20 cellular contexts compared by ENCODE assay signal in the genomic region with DNA sequence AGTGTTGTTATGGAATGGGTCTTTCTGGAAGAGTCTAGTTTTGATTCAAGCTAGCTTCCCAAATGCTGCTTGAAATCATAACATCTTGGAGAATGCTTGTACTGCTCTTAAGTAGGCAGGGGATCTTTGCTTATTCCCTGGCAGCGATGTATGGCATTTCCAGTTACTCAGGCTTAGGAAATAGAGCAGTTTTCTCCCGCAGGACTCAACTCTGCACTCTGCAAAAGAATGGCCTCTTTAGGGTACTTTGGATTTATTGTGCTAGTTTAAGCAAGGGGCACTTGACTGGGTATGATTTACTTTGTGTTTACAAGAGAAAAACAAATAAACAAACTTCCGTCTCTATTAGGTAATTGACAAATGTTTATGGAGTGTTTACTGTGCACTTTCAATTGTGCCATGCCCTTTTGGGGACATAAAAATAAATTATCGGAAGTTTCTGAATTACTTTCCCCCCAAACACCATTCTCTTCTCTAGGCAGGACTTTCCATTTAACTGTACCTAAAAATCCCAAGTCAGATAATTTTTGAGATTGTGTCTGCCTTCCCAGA.
"Had no signal": no experiment of that assay in that cellular context is flagged by ENCODE, and none has a peak within 500 bp of the region (broad histone marks: within the 10 kb centered on the region; RNA-seq: fewer than 3 reads in every experiment).

No MANE protein-coding gene starts in this region.

- H3K4me3 Mint-ChIP-seq: activated CD4-positive, alpha-beta T cell treated with anti-CD3 and anti-CD28 coated beads, Interleukin-2, amount 10 ng/mL, durations not matched to agents 24 days and 14 days; activated CD8-positive, alpha-beta T cell treated with anti-CD3 and anti-CD28 coated beads, Interleukin-2, amount 10 ng/mL, durations not matched to agents 7 days and 5 days; activated naive CD8-positive, alpha-beta T cell treated with anti-CD3 and anti-CD28 coated beads, Interleukin-2, amount 10 ng/mL, durations not matched to agents 7 days and 5 days; activated T-cell treated with anti-CD3 and anti-CD28 coated beads, Interleukin-2, amount 50 U/mL, for 24 hours; naive thymus-derived CD4-positive, alpha-beta T cell had no signal

- H3K9me3 ChIP-seq: esophagus muscularis mucosa, gastroesophageal sphincter, heart right ventricle, left ventricle myocardium inferior, psoas muscle, transverse colon had no signal

- H3K36me3 ChIP-seq: cardiac muscle cell, esophagus muscularis mucosa, gastroesophageal sphincter, heart right ventricle, left ventricle myocardium inferior, transverse colon had no signal

- ATAC-seq: activated CD8-positive, alpha-beta T cell treated with anti-CD3 and anti-CD28 coated beads, Interleukin-2, amount 10 ng/mL, durations not matched to agents 7 days and 5 days; gastroesophageal sphincter; heart right ventricle; naive thymus-derived CD4-positive, alpha-beta T cell; psoas muscle; right cardiac atrium; stimulated activated naive CD8-positive, alpha-beta T cell treated with anti-CD3 and anti-CD28 coated beads, Interleukin-15, Interleukin-2, amounts not matched to agents 100 U/mL and 50 U/mL, for 24 hours had no signal

- H3K4me3 ChIP-seq: cardiac muscle cell, esophagus muscularis mucosa, gastroesophageal sphincter, heart right ventricle, left ventricle myocardium inferior, psoas muscle, transverse colon had no signal

- H3K27ac ChIP-seq: cardiac muscle cell, esophagus muscularis mucosa, gastroesophageal sphincter, heart right ventricle, left ventricle myocardium inferior, psoas muscle, transverse colon had no signal

- H3K27me3 ChIP-seq: esophagus muscularis mucosa, gastroesophageal sphincter had no signal

- DNase-seq: activated CD4-positive, alpha-beta T cell treated with anti-CD3 and anti-CD28 coated beads, Interleukin-2, amount 10 ng/mL, durations not matched to agents 24 days and 14 days; activated CD8-positive, alpha-beta T cell treated with anti-CD3 and anti-CD28 coated beads, Interleukin-2, amount 10 ng/mL, durations not matched to agents 7 days and 5 days; activated naive CD4-positive, alpha-beta T cell treated with Interleukin-2 at 50 U/mL for 16 hours; activated naive CD8-positive, alpha-beta T cell treated with anti-CD3 and anti-CD28 coated beads, Interleukin-2, amount 10 ng/mL, durations not matched to agents 7 days and 5 days; activated T-cell treated with anti-CD3 and anti-CD28 coated beads, Interleukin-2, amount 50 U/mL, for 24 hours; amygdala; dermis blood vessel endothelial cell; effector memory CD4-positive, alpha-beta T cell; heart right ventricle; left ventricle myocardium inferior; naive thymus-derived CD4-positive, alpha-beta T cell; psoas muscle; right cardiac atrium; stimulated activated CD4-positive, alpha-beta T cell treated with anti-CD3 and anti-CD28 coated beads, Interleukin-2, amount 100 ng/mL, for 24 hours; stimulated activated naive CD8-positive, alpha-beta T cell treated with anti-CD3 and anti-CD28 coated beads, Interleukin-15, Interleukin-2, amounts not matched to agents 100 U/mL and 50 U/mL, for 24 hours; transverse colon had no signal

- H3K9me3 Mint-ChIP-seq: activated CD4-positive, alpha-beta T cell treated with anti-CD3 and anti-CD28 coated beads, Interleukin-2, amount 10 ng/mL, durations not matched to agents 24 days and 14 days; activated naive CD8-positive, alpha-beta T cell treated with anti-CD3 and anti-CD28 coated beads, Interleukin-2, amount 10 ng/mL, durations not matched to agents 7 days and 5 days; activated T-cell treated with anti-CD3 and anti-CD28 coated beads, Interleukin-2, amount 50 U/mL, for 24 hours; activated T-helper 2 cell treated with anti-CD3 and anti-CD28 coated beads, Interferon-gamma antibody, Interleukin-2, Interleukin-4, amounts not matched to agents 10 μg/mL and 5 μg/mL and 100 μg/mL, durations not matched to agents 14 hours and 24 hours and 36 hours; naive thymus-derived CD4-positive, alpha-beta T cell had no signal

- H3K36me3 Mint-ChIP-seq: activated naive CD8-positive, alpha-beta T cell treated with anti-CD3 and anti-CD28 coated beads, Interleukin-2, amount 10 ng/mL, durations not matched to agents 7 days and 5 days; naive thymus-derived CD4-positive, alpha-beta T cell had no signal

- H3K27ac Mint-ChIP-seq: activated CD4-positive, alpha-beta T cell treated with anti-CD3 and anti-CD28 coated beads, Interleukin-2, amount 10 ng/mL, durations not matched to agents 24 days and 14 days; activated CD8-positive, alpha-beta T cell treated with anti-CD3 and anti-CD28 coated beads, Interleukin-2, amount 10 ng/mL, durations not matched to agents 7 days and 5 days; activated naive CD8-positive, alpha-beta T cell treated with anti-CD3 and anti-CD28 coated beads, Interleukin-2, amount 10 ng/mL, durations not matched to agents 7 days and 5 days; activated T-cell treated with anti-CD3 and anti-CD28 coated beads, Interleukin-2, amount 50 U/mL, for 24 hours; activated T-helper 2 cell treated with anti-CD3 and anti-CD28 coated beads, Interferon-gamma antibody, Interleukin-2, Interleukin-4, amounts not matched to agents 10 μg/mL and 5 μg/mL and 100 μg/mL, durations not matched to agents 14 hours and 24 hours and 36 hours; naive thymus-derived CD4-positive, alpha-beta T cell had no signal
